ENCODE assay signal across 8 cellular contexts in genomic region chr12:131896080-131896810, GRCh38. TPM values are rescaled to one million over a fixed set of nuclear protein-coding genes. Genes with fewer than 3 reads are reported as not detected.
DNase-seq lines count a peak whose midpoint lies in the region; ATAC-seq, FAIRE-seq and TF ChIP-seq lines count a peak whose summit lies in the region.

No MANE protein-coding gene starts in this region.

- H2AFZ ChIP-seq in endothelial cell of umbilical vein (ENCODE audit: low read depth, low read length) = peak overlapping the region; percentile 62

- BruUV-seq in endothelial cell of umbilical vein (replicated peaks; lab: Mats Ljungman, UMichigan) = no TSS peak

- no peak overlapping the region for H3K27ac Mint-ChIP-seq in mesothelial cell of epicardium

- H3K27me3 Mint-ChIP-seq in mesothelial cell of epicardium (ENCODE audit: low read depth) = no peaks in the 10 kb centered on the region

- H3K9me3 ChIP-seq in AG04450 (ENCODE audit: control insufficient read depth, insufficient read depth, low read length) (no peaks in the 10 kb centered on the region; the same call in 1 of the 2 replicates), endothelial cell of umbilical vein (replicated peaks; ENCODE audit: control insufficient read depth, insufficient read depth, low read length) (no peaks in the 10 kb centered on the region)

- H3K4me3 ChIP-seq in AG04450 (ENCODE audit: low read depth, low read length) (peak overlapping the region; percentile 69), endothelial cell of umbilical vein (replicated peaks in 1 of 3; ENCODE audit: insufficient read depth in 1 of 3, low read depth in 1 of 3, low read length in 3 of 3) (peak overlapping the region; percentile 19 to 56 (median 52))

- peak; percentile 82 for FAIRE-seq in endothelial cell of umbilical vein (lab: Jason Lieb, UNC)

- no peak for TF ChIP-seq CTCF in AG04450 (IDR thresholded peaks at IDR 0.05; ENCODE audit: low read depth, low read length)
- no peak for TF ChIP-seq CTCF in endothelial cell of umbilical vein (IDR thresholded peaks at IDR 0.05; ENCODE audit: extremely low read depth in 1 of 2, insufficient read depth in 1 of 2, low read depth in 1 of 2, low read length in 2 of 2)
- TF ChIP-seq CTCF in mesothelial cell of epicardium (IDR thresholded peaks at IDR 0.05; ENCODE audit: unreplicated experiment) = no peak

- peaks cover 0 to 5% of the 10 kb centered on the region in 2 experiments for H3K36me3 ChIP-seq in endothelial cell of umbilical vein (ENCODE audit: control insufficient read depth in 2 of 2, extremely low read depth in 1 of 2, insufficient read depth in 2 of 2, low read length in 2 of 2)

- intact Hi-C loops in endothelial cell of umbilical vein (cut with micrococcal nuclease) = loop anchor here (1.0 to 5.0 kb wide), 4 partner anchors 16 to 1024 kb away; partner anchors contain the start of genes EP400, PUS1 and RAN

- peaks cover 5% of the 10 kb centered on the region for H3K4me1 Mint-ChIP-seq in mesothelial cell of epicardium

- H3K27me3 ChIP-seq in AG04450 (ENCODE audit: control insufficient read depth, insufficient read depth, low read length) (no peaks in the 10 kb centered on the region), endothelial cell of umbilical vein (ENCODE audit: control insufficient read depth in 2 of 2, insufficient read depth in 2 of 2, low read length in 2 of 2) (no peaks in the 10 kb centered on the region)

- H3K27ac ChIP-seq in AG04450 (ENCODE audit: low read depth, low read length) = peak overlapping the region; percentile 96
- peak overlapping the region; percentile 72 for H3K27ac ChIP-seq in endothelial cell of umbilical vein (ENCODE audit: insufficient read depth, low read depth, low read length)

- peak; percentile 63 for DNase-seq in AG04450 (ENCODE audit: low read depth, low spot score)
- DNase-seq in NCI-H82 (lab: John Stamatoyannopoulos, UW) = peak; percentile 84
- peak; percentile 85 for DNase-seq in activated CD8-positive, alpha-beta memory T cell treated with anti-CD3 and anti-CD28 coated beads, Interleukin-2, amount 50 U/mL, for 48 hours
- peak; percentile 93 for DNase-seq in endothelial cell of umbilical vein (ENCODE audit: low read depth, low spot score)
- peak in 1 of 2 experiments; percentile 78 for DNase-seq in mesothelial cell of epicardium (ENCODE audit: low spot score in 2 of 2, unreplicated experiment in 2 of 2)
- peak; percentile 15 for DNase-seq in stimulated activated CD8-positive, alpha-beta memory T cell treated with anti-CD3 and anti-CD28 coated beads, Interleukin-15, amount 100 ng/mL, for 1 hour (ENCODE audit: low read depth)

- peak overlapping the region; percentile 81 for H3K4me3 Mint-ChIP-seq in mesothelial cell of epicardium

- peaks cover 9% of the 10 kb centered on the region for H3K4me1 ChIP-seq in endothelial cell of umbilical vein (ENCODE audit: control insufficient read depth, extremely low read depth, insufficient read depth, low read length)

- H3K36me3 Mint-ChIP-seq in mesothelial cell of epicardium = no peaks in the 10 kb centered on the region

- TF ChIP-seq POLR2A in endothelial cell of umbilical vein (IDR thresholded peaks at IDR 0.05; ENCODE audit: low read depth, low read length) = peak; percentile 31

- H3K9me3 Mint-ChIP-seq in mesothelial cell of epicardium = no peaks in the 10 kb centered on the region

- CTCF ChIA-PET in AG04450 (lab: Charles Lee) = no interaction called here
- CTCF ChIA-PET in endothelial cell of umbilical vein (lab: Charles Lee) = no interaction called here

- ATAC-seq in GM18909 (IDR thresholded peaks at IDR 0.05; ENCODE audit: poor library complexity, unreplicated experiment) (peak; percentile 59), HG03175 (IDR thresholded peaks at IDR 0.05; ENCODE audit: unreplicated experiment) (peak; percentile 62)

- dilution Hi-C loops in endothelial cell of umbilical vein (cut with MboI; ENCODE audit: extremely low pct_ligation_motif_present, low sequenced_read_pairs) = no loop called here

- no peaks in the 10 kb centered on the region for H3K9me1 ChIP-seq in endothelial cell of umbilical vein (replicated peaks; ENCODE audit: control insufficient read depth, extremely low read depth, insufficient read depth, low read length)

- POLR2A ChIA-PET in AG04450 (lab: Yijun Ruan, JAX) (interaction anchor here (0.5 to 1.4 kb wide), 5 partner anchors 13 to 67 kb away, joined by 4 to 7 read pairs (median 6); no protein-coding TSS in a partner anchor), endothelial cell of umbilical vein (lab: Charles Lee) (no interaction called here)

- peak overlapping the region; percentile 70 for H3K4me2 ChIP-seq in endothelial cell of umbilical vein (ENCODE audit: insufficient read depth, low read length)

- no peaks in the 10 kb centered on the region for H4K20me1 ChIP-seq in endothelial cell of umbilical vein (replicated peaks; ENCODE audit: control insufficient read depth, extremely low read depth, insufficient read depth, low read length)

- H3K9ac ChIP-seq in endothelial cell of umbilical vein (replicated peaks; ENCODE audit: extremely low read depth, insufficient read depth, low read length) = peak overlapping the region; percentile 58

- peaks cover 4% of the 10 kb centered on the region for H3K79me2 ChIP-seq in endothelial cell of umbilical vein (ENCODE audit: control insufficient read depth, insufficient read depth, low read length)

TF ChIP-seq in endothelial cell of umbilical vein, 7 proteins besides CTCF, POLR2A, EP300 and RAD21:
- no peak for TF ChIP-seq FOS (IDR thresholded peaks at IDR 0.05; ENCODE audit: borderline replicate concordance, insufficient read depth, low read length)
- TF ChIP-seq, protein P1, sequence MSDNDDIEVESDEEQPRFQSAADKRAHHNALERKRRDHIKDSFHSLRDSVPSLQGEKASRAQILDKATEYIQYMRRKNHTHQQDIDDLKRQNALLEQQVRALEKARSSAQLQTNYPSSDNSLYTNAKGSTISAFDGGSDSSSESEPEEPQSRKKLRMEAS (IDR thresholded peaks at IDR 0.05; ENCODE audit: insufficient read depth, insufficient read length) = peak; percentile 12

RNA-seq across cellular contexts. Expression of gene ULK1, which starts 1.8 kb away (rescaled TPM):
- polyA plus RNA-seq in AG04450 (2011; rRNA removed) (4.6 and 6.6 TPM in 2 replicates), endothelial cell of umbilical vein (14.4 and 17.8 TPM in 2 replicates)
- polyA minus RNA-seq in AG04450 (2011; rRNA and poly(A)+ RNA removed) = 4.0 and 4.5 TPM in 2 replicates
- total RNA-seq in endothelial cell of umbilical vein (37.8 and 38.2 TPM in 2 replicates), mesothelial cell of epicardium (88.8 to 104 TPM (median 93.0 TPM) in 3 replicates)
- 8.3 and 10.6 TPM in 2 replicates for polyA plus RNA-seq in endothelial cell of umbilical vein (2011; cell fraction: cytosol; rRNA removed)
- 82.5 and 115 TPM in 2 replicates for polyA plus RNA-seq in endothelial cell of umbilical vein (2011; cell fraction: nucleus; rRNA removed)
- 20.3 and 26.8 TPM in 2 replicates for polyA plus RNA-seq in endothelial cell of umbilical vein (2012)
- polyA minus RNA-seq in endothelial cell of umbilical vein = 16.0 and 18.6 TPM in 2 replicates
- polyA minus RNA-seq in endothelial cell of umbilical vein (2011; cell fraction: cytosol; rRNA and poly(A)+ RNA removed) = 25.3 TPM
- 22.0 and 50.1 TPM in 2 replicates for polyA minus RNA-seq in endothelial cell of umbilical vein (2011; cell fraction: nucleus; rRNA and poly(A)+ RNA removed)

RNA-seq across cellular contexts. Expression of gene PUS1, which starts 32.8 kb away (rescaled TPM):
- polyA plus RNA-seq in AG04450 (2011; rRNA removed) (11.4 and 13.7 TPM in 2 replicates), endothelial cell of umbilical vein (29.0 and 33.9 TPM in 2 replicates)
- 10.5 and 15.2 TPM in 2 replicates for polyA minus RNA-seq in AG04450 (2011; rRNA and poly(A)+ RNA removed)
- total RNA-seq in endothelial cell of umbilical vein (47.9 and 52.2 TPM in 2 replicates), mesothelial cell of epicardium (25.5 to 28.2 TPM (median 27.4 TPM) in 3 replicates)
- polyA plus RNA-seq in endothelial cell of umbilical vein (2011; cell fraction: cytosol; rRNA removed) = 29.9 and 35.4 TPM in 2 replicates
- 44.9 and 59.3 TPM in 2 replicates for polyA plus RNA-seq in endothelial cell of umbilical vein (2011; cell fraction: nucleus; rRNA removed)
- polyA plus RNA-seq in endothelial cell of umbilical vein (2012) = 35.1 and 37.5 TPM in 2 replicates
- polyA minus RNA-seq in endothelial cell of umbilical vein = 27.6 and 33.4 TPM in 2 replicates
- polyA minus RNA-seq in endothelial cell of umbilical vein (2011; cell fraction: cytosol; rRNA and poly(A)+ RNA removed) = 34.2 TPM
- polyA minus RNA-seq in endothelial cell of umbilical vein (2011; cell fraction: nucleus; rRNA and poly(A)+ RNA removed) = 18.0 and 21.9 TPM in 2 replicates

RNA-seq across cellular contexts. Expression of gene EP400, which starts 53.5 kb away (rescaled TPM):
- 5.4 and 7.3 TPM in 2 replicates for polyA plus RNA-seq in AG04450 (2011; rRNA removed)
- polyA minus RNA-seq in AG04450 (2011; rRNA and poly(A)+ RNA removed) = 12.8 and 13.9 TPM in 2 replicates
- total RNA-seq in endothelial cell of umbilical vein = 57.3 and 57.7 TPM in 2 replicates
- 7.5 and 9.0 TPM in 2 replicates for polyA plus RNA-seq in endothelial cell of umbilical vein
- polyA plus RNA-seq in endothelial cell of umbilical vein (2011; cell fraction: cytosol; rRNA removed) = 11.3 and 12.5 TPM in 2 replicates
- polyA plus RNA-seq in endothelial cell of umbilical vein (2011; cell fraction: nucleus; rRNA removed) = 40.5 and 41.9 TPM in 2 replicates
- 29.5 and 31.8 TPM in 2 replicates for polyA plus RNA-seq in endothelial cell of umbilical vein (2012)
- 27.4 and 28.0 TPM in 2 replicates for polyA minus RNA-seq in endothelial cell of umbilical vein
- 8.7 TPM for polyA minus RNA-seq in endothelial cell of umbilical vein (2011; cell fraction: cytosol; rRNA and poly(A)+ RNA removed)
- polyA minus RNA-seq in endothelial cell of umbilical vein (2011; cell fraction: nucleus; rRNA and poly(A)+ RNA removed) = 33.7 and 36.9 TPM in 2 replicates
- 74.0 to 77.9 TPM (median 75.3 TPM) in 3 replicates for total RNA-seq in mesothelial cell of epicardium
